Comparison of ENCODE assay signal across 8 cellular contexts in genomic region chr3:130002666-130003598, GRCh38. TPM values are rescaled to one million over a fixed set of nuclear protein-coding genes. Genes with fewer than 3 reads are reported as not detected.
A peak's percentile ranks its signal among the peaks of the same experiment; 100 is the strongest.
DNase-seq lines count a peak whose midpoint lies in the region; ATAC-seq, FAIRE-seq and TF ChIP-seq lines count a peak whose summit lies in the region.
"Not testable (repeated sequence)": the region's sequence is repeated elsewhere in the genome, so short reads cannot be mapped to it uniquely, and the experiment has no call there.

No MANE protein-coding gene starts in this region.

- FAIRE-seq in GM19239 (lab: Jason Lieb, UNC): not testable (repeated sequence)

- not testable (repeated sequence) for H3K9me3 Mint-ChIP-seq in WTC11; activated naive CD8-positive, alpha-beta T cell treated with anti-CD3 and anti-CD28 coated beads, Interleukin-2, amount 50 U/mL, for 24 hours; naive B cell

- TF ChIP-seq CTCF in AG09309 (IDR thresholded peaks at IDR 0.05; ENCODE audit: control insufficient read depth, insufficient read depth, low read depth, low read length, missing control alignments) (peak; percentile 46), WTC11 (IDR thresholded peaks at IDR 0.05) (peak; percentile 87)

- peaks cover 65% of the 10 kb centered on the region for H3K27me3 Mint-ChIP-seq in WTC11 (ENCODE audit: low read depth)
- H3K27me3 Mint-ChIP-seq in activated naive CD8-positive, alpha-beta T cell treated with anti-CD3 and anti-CD28 coated beads, Interleukin-2, amount 50 U/mL, for 24 hours: peaks cover 28% of the 10 kb centered on the region
- peaks cover 17 to 49% (median 26%) of the 10 kb centered on the region in 3 donors for H3K27me3 Mint-ChIP-seq in naive B cell

- CTCF ChIA-PET in WTC11 (lab: Charles Lee): interaction anchor here (0.9 to 4.3 kb wide), 8 partner anchors 9 to 512 kb away, joined by 3 to 59 read pairs (median 4); partner anchors contain the start of gene TMCC1

- H3K36me3 Mint-ChIP-seq in WTC11; activated naive CD8-positive, alpha-beta T cell treated with anti-CD3 and anti-CD28 coated beads, Interleukin-2, amount 50 U/mL, for 24 hours (ENCODE audit: low read depth); naive B cell: not testable (repeated sequence)

- POLR2A ChIA-PET in WTC11 (lab: Charles Lee): not testable (repeated sequence)

- ATAC-seq in WTC11 (peak; percentile 98), naive B cell (ENCODE audit: low read depth in 2 of 2) (peak; percentile 59 to 65)
- not testable (repeated sequence) for ATAC-seq in activated naive CD8-positive, alpha-beta T cell treated with anti-CD3 and anti-CD28 coated beads, Interleukin-2, amount 50 U/mL, for 24 hours

- H3K4me1 Mint-ChIP-seq in WTC11 (peaks cover 18% of the 10 kb centered on the region), naive B cell (peaks cover 10 to 15% (median 14%) of the 10 kb centered on the region in 3 donors)
- H3K4me1 Mint-ChIP-seq in activated naive CD8-positive, alpha-beta T cell treated with anti-CD3 and anti-CD28 coated beads, Interleukin-2, amount 50 U/mL, for 24 hours: not testable (repeated sequence)

- peak overlapping the region; percentile 41 for H3K4me3 ChIP-seq in AG09309 (ENCODE audit: control insufficient read depth, low read depth, low read length)

- not testable (repeated sequence) for DNase-seq in AG09309 (ENCODE audit: low read depth)
- DNase-seq in GM19239 (ENCODE audit: insufficient read length, low spot score): peak; percentile 58
- DNase-seq in NCI-H2196 treated with DMSO at 0.1 percent for 48 hours (lab: John Stamatoyannopoulos, UW; ENCODE audit: unreplicated experiment): peak; percentile 26
- peak; percentile 71 for DNase-seq in WTC11 (ENCODE audit: low spot score)
- DNase-seq in activated naive CD8-positive, alpha-beta T cell treated with anti-CD3 and anti-CD28 coated beads, Interleukin-2, amount 50 U/mL, for 24 hours: peak; percentile 76
- peak; percentile 14 for DNase-seq in globus pallidus (ENCODE audit: low spot score)
- DNase-seq in naive B cell: peak; percentile 65
- DNase-seq in stimulated activated CD4-positive, alpha-beta T cell treated with anti-CD3 and anti-CD28 coated beads, TNF-alpha, amount 100 ng/mL, for 48 hours (ENCODE audit: low read depth in 3 of 3): peak; percentile 21 to 51 (median 51)

- H3K27ac Mint-ChIP-seq in WTC11: not testable (repeated sequence)
- peak overlapping the region; percentile 27 for H3K27ac Mint-ChIP-seq in activated naive CD8-positive, alpha-beta T cell treated with anti-CD3 and anti-CD28 coated beads, Interleukin-2, amount 50 U/mL, for 24 hours
- peak overlapping the region in 3 of 6 donors; percentile 20 to 36 (median 24) for H3K27ac Mint-ChIP-seq in naive B cell

- peak overlapping the region; percentile 67 for H3K4me3 Mint-ChIP-seq in WTC11
- H3K4me3 Mint-ChIP-seq in activated naive CD8-positive, alpha-beta T cell treated with anti-CD3 and anti-CD28 coated beads, Interleukin-2, amount 50 U/mL, for 24 hours: peak overlapping the region; percentile 57
- peak overlapping the region; percentile 58 to 88 (median 70) for H3K4me3 Mint-ChIP-seq in naive B cell

TF ChIP-seq in WTC11, 78 proteins besides CTCF, POLR2A, EP300 and RAD21:
- TF ChIP-seq ZNF121 (CRISPR knock-in tag; IDR thresholded peaks at IDR 0.05) (peak; percentile 74; the same call in 1 of the 2 replicates), ZNF263 (CRISPR knock-in tag; IDR thresholded peaks at IDR 0.05; ENCODE audit: low read depth) (peak; percentile 47; the same call in 1 of the 2 replicates)

RNA-seq across cellular contexts. Expression of gene TRH, which starts 28.4 kb away (rescaled TPM):
- 0.16 to 0.27 TPM (median 0.22 TPM) in 3 replicates for total RNA-seq in WTC11 (2021)
- not detected for polyA plus RNA-seq in naive B cell (ENCODE audit: low read depth in 6 of 6)
